Comparison of ENCODE assay signal across 8 cellular contexts in the genomic region with DNA sequence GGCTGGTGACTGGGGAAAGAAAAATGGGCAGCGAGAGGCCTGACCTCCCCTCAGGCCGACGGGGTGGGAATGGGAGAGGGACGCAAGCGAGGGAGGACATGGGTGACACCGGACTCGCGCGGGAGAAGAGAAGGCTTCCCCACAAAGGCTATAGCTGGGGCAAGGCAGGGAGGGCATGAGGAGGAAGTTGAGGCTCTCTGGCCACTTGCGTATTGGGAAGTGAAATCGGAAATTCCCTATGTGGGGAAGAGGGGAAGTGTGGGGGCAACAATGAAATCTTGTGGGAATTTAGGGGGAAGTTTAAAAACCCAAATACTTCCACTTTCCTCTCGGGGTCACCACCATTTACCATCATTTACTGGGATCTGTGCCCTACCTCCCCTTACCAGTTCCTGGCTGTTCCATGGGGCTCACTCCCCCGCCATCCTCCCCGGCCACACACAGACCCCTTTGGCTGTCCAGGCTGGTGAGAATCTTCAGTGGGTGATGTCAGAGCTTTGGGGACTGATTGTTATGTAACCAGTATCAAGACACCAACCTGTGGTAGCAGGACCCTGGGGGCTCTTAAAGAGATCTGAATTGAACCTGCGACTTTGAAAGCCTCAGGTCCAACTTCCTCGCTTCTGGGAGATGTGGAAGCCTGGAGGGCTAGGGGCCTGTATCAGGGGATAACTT. TPM values are rescaled to one million over a fixed set of nuclear protein-coding genes. Genes with fewer than 3 reads are reported as not detected.
A peak's percentile ranks its signal among the peaks of the same experiment; 100 is the strongest.
DNase-seq lines count a peak whose midpoint lies in the region; ATAC-seq and TF ChIP-seq lines count a peak whose summit lies in the region.

No MANE protein-coding gene starts in this region.

- no peak for ATAC-seq in activated CD8-positive, alpha-beta T cell treated with anti-CD3 and anti-CD28 coated beads for 36 hours
- ATAC-seq in right cardiac atrium: peak; percentile 1 to 9
- ATAC-seq in HG02852 (IDR thresholded peaks at IDR 0.05; ENCODE audit: unreplicated experiment): no peak

- H3K27me3 Mint-ChIP-seq in activated T-cell treated with anti-CD3 and anti-CD28 coated beads, Interleukin-2, amount 50 U/mL, for 24 hours: no peaks in the 10 kb centered on the region
- no peaks in the 10 kb centered on the region for H3K27me3 Mint-ChIP-seq in activated CD8-positive, alpha-beta T cell treated with anti-CD3 and anti-CD28 coated beads for 36 hours

- H3K36me3 ChIP-seq in smooth muscle cell (ENCODE audit: low read depth): no peaks in the 10 kb centered on the region

- peaks cover 36% of the 10 kb centered on the region for H4K20me1 ChIP-seq in smooth muscle cell (ENCODE audit: low read depth)

- H3K36me3 Mint-ChIP-seq in activated T-cell treated with anti-CD3 and anti-CD28 coated beads, Interleukin-2, amount 50 U/mL, for 24 hours (ENCODE audit: low read depth): peaks cover 44% of the 10 kb centered on the region
- H3K36me3 Mint-ChIP-seq in activated CD8-positive, alpha-beta T cell treated with anti-CD3 and anti-CD28 coated beads for 36 hours (ENCODE audit: low read depth): peaks cover 30% of the 10 kb centered on the region

- peak overlapping the region; percentile 97 for H3K27ac Mint-ChIP-seq in activated T-cell treated with anti-CD3 and anti-CD28 coated beads, Interleukin-2, amount 50 U/mL, for 24 hours
- peak overlapping the region; percentile 96 for H3K27ac Mint-ChIP-seq in activated CD8-positive, alpha-beta T cell treated with anti-CD3 and anti-CD28 coated beads for 36 hours

- peak overlapping the region; percentile 61 for H3K4me3 ChIP-seq in right cardiac atrium (ENCODE audit: low read length)
- H3K4me3 ChIP-seq in smooth muscle cell: peak overlapping the region; percentile 57

- H3K4me1 Mint-ChIP-seq in activated T-cell treated with anti-CD3 and anti-CD28 coated beads, Interleukin-2, amount 50 U/mL, for 24 hours (ENCODE audit: low read depth): peaks cover 62% of the 10 kb centered on the region
- H3K4me1 Mint-ChIP-seq in activated CD8-positive, alpha-beta T cell treated with anti-CD3 and anti-CD28 coated beads for 36 hours (ENCODE audit: low read depth): peaks cover 68% of the 10 kb centered on the region

- H2AFZ ChIP-seq in smooth muscle cell (ENCODE audit: low read depth): peak overlapping the region; percentile 63

- WGBS in right cardiac atrium: 15% methylated on average over 16 of the region's 16 CpGs
- WGBS in smooth muscle cell (ENCODE audit: low lambda C conversion rate): 32% methylated on average over 16 of the region's 16 CpGs

- H3K4me2 ChIP-seq in smooth muscle cell: peak overlapping the region; percentile 88

- peaks cover 39% of the 10 kb centered on the region for H3K79me2 ChIP-seq in smooth muscle cell (ENCODE audit: low read depth)

- DNase-seq in activated T-cell treated with anti-CD3 and anti-CD28 coated beads, Interleukin-2, amount 50 U/mL, for 24 hours: peak; percentile 51
- no peak for DNase-seq in activated T-cell treated with anti-CD3 and anti-CD28 coated beads, Interleukin-2, amount 50 U/mL, for 1 hour
- DNase-seq in activated CD8-positive, alpha-beta T cell treated with anti-CD3 and anti-CD28 coated beads for 36 hours: no peak
- DNase-seq in right cardiac atrium (no peak), smooth muscle cell (lab: John Stamatoyannopoulos, UW; ENCODE audit: unreplicated experiment) (no peak), NCI-H510A treated with DMSO at 0.1 percent for 48 hours (lab: John Stamatoyannopoulos, UW) (no peak), NCI-H2227 (lab: John Stamatoyannopoulos, UW; ENCODE audit: unreplicated experiment) (no peak)

- peak overlapping the region; percentile 93 for H3K4me3 Mint-ChIP-seq in activated T-cell treated with anti-CD3 and anti-CD28 coated beads, Interleukin-2, amount 50 U/mL, for 24 hours
- H3K4me3 Mint-ChIP-seq in activated CD8-positive, alpha-beta T cell treated with anti-CD3 and anti-CD28 coated beads for 36 hours: peak overlapping the region; percentile 99

- no peaks in the 10 kb centered on the region for H3K9me3 Mint-ChIP-seq in activated T-cell treated with anti-CD3 and anti-CD28 coated beads, Interleukin-2, amount 50 U/mL, for 24 hours
- H3K9me3 Mint-ChIP-seq in activated CD8-positive, alpha-beta T cell treated with anti-CD3 and anti-CD28 coated beads for 36 hours: no peaks in the 10 kb centered on the region

- no peaks in the 10 kb centered on the region for H3F3A ChIP-seq in smooth muscle cell (ENCODE audit: low read depth)

- peak overlapping the region; percentile 95 for H3K27ac ChIP-seq in right cardiac atrium (ENCODE audit: low read length)
- H3K27ac ChIP-seq in smooth muscle cell (ENCODE audit: low read depth): peak overlapping the region; percentile 68

- H3K4me1 ChIP-seq in right cardiac atrium (ENCODE audit: control insufficient read depth, insufficient read depth, low read length) (peaks cover 3% of the 10 kb centered on the region), smooth muscle cell (ENCODE audit: low read depth) (peaks cover 16% of the 10 kb centered on the region)

- peak overlapping the region; percentile 77 for H3K9ac ChIP-seq in smooth muscle cell (ENCODE audit: low read depth)

- no peaks in the 10 kb centered on the region for H3K27me3 ChIP-seq in right cardiac atrium (ENCODE audit: control insufficient read depth, insufficient read depth)
- H3K27me3 ChIP-seq in smooth muscle cell (ENCODE audit: low read depth): no peaks in the 10 kb centered on the region

- POLR2A ChIA-PET in activated CD8-positive, alpha-beta T cell treated with anti-CD3 and anti-CD28 coated beads for 36 hours (lab: Charles Lee): interaction anchor here (1.0 to 14.9 kb wide), 4 partner anchors 13 to 619 kb away, joined by 3 to 768 read pairs (median 7); a partner anchor contains a TSS

- intact Hi-C loops in activated CD8-positive, alpha-beta T cell treated with anti-CD3 and anti-CD28 coated beads for 36 hours (cut with micrococcal nuclease): no loop called here
- intact Hi-C loops in right cardiac atrium (cut with DNase I): no loop called here

- CTCF ChIA-PET in activated CD8-positive, alpha-beta T cell treated with anti-CD3 and anti-CD28 coated beads for 36 hours (lab: Charles Lee): interaction anchor here (0.6 to 29.9 kb wide), 3 partner anchors 9 to 69 kb away, joined by 3 to 1168 read pairs (median 3); a partner anchor contains a TSS

- TF ChIP-seq CTCF in activated CD8-positive, alpha-beta T cell treated with anti-CD3 and anti-CD28 coated beads for 36 hours (IDR thresholded peaks at IDR 0.05): no peak
- no peak for TF ChIP-seq CTCF in smooth muscle cell (IDR thresholded peaks at IDR 0.05; ENCODE audit: borderline replicate concordance, insufficient read depth, poor library complexity, severe bottlenecking)

- H3K9me3 ChIP-seq in right cardiac atrium (ENCODE audit: control insufficient read depth, low read length) (no peaks in the 10 kb centered on the region), smooth muscle cell (replicated peaks; ENCODE audit: low read depth) (no peaks in the 10 kb centered on the region)

RNA-seq across cellular contexts. Expression of a gene that starts 0.9 kb away (rescaled TPM):
- 10 to 100 TPM; 60.3 to 65.1 TPM for total RNA-seq in activated CD8-positive, alpha-beta T cell treated with anti-CD3 and anti-CD28 coated beads for 36 hours
- total RNA-seq in right cardiac atrium: 10 to 100 TPM; 23.4 to 35.3 (median 31.4) TPM
- polyA plus RNA-seq in right cardiac atrium: 20.8 TPM
- 30.9 and 59.8 TPM in 2 replicates for total RNA-seq in smooth muscle cell
- 42.8 and 46.7 TPM in 2 replicates for polyA plus RNA-seq in smooth muscle cell

RNA-seq across cellular contexts. Expression of a gene that starts 34.9 kb away (rescaled TPM):
- under 1 TPM; 0.31 to 0.61 TPM for total RNA-seq in activated CD8-positive, alpha-beta T cell treated with anti-CD3 and anti-CD28 coated beads for 36 hours
- total RNA-seq in right cardiac atrium: 1 to 10 TPM in 1 of 4 donors, under 1 TPM in 3; 0.39 to 2.3 (median 0.78) TPM
- polyA plus RNA-seq in right cardiac atrium: 0.36 TPM
- 3.0 and 4.7 TPM in 2 replicates for total RNA-seq in smooth muscle cell
- polyA plus RNA-seq in smooth muscle cell: 1.7 and 5.9 TPM in 2 replicates

RNA-seq across cellular contexts. Expression of a gene that starts 37.6 kb away (rescaled TPM):
- 10 to 100 TPM; 17.1 to 17.5 TPM for total RNA-seq in activated CD8-positive, alpha-beta T cell treated with anti-CD3 and anti-CD28 coated beads for 36 hours
- total RNA-seq in right cardiac atrium (10 to 100 TPM; 13.3 to 17.9 (median 15.3) TPM), smooth muscle cell (4.8 and 4.9 TPM in 2 replicates)
- polyA plus RNA-seq in right cardiac atrium (13.6 TPM), smooth muscle cell (6.2 and 8.6 TPM in 2 replicates)

RNA-seq across cellular contexts. Expression of a gene that starts 45.1 kb away (rescaled TPM):
- total RNA-seq in activated CD8-positive, alpha-beta T cell treated with anti-CD3 and anti-CD28 coated beads for 36 hours: 10 to 100 TPM; 20.2 to 21.2 TPM
- total RNA-seq in right cardiac atrium (10 to 100 TPM; 21.7 to 28.0 (median 24.6) TPM), smooth muscle cell (14.9 and 20.7 TPM in 2 replicates)
- polyA plus RNA-seq in right cardiac atrium (28.9 TPM), smooth muscle cell (32.7 and 36.6 TPM in 2 replicates)

RNA-seq across cellular contexts. Expression of a gene that starts 56.3 kb away (rescaled TPM):
- total RNA-seq in activated CD8-positive, alpha-beta T cell treated with anti-CD3 and anti-CD28 coated beads for 36 hours: not detected
- total RNA-seq in right cardiac atrium (not detected), smooth muscle cell (not detected in 2 replicates)
- polyA plus RNA-seq in right cardiac atrium (not detected), smooth muscle cell (0.40 TPM in 1 of 2 replicates, not detected in the other)

Comparison
In these comparisons a context has a peak if more than half of its experiments do, and no peak if none do; other contexts are left out.
1. ATAC-seq: peak in right cardiac atrium (2 of 2); none in activated CD8-positive, alpha-beta T cell treated with anti-CD3 and anti-CD28 coated beads for 36 hours (single experiment) and HG02852 (single experiment).